In genomic region chr11:70736461-70736860, GRCh38 we compare ENCODE assay signal across 33 cellular contexts.
"Had no signal": no experiment of that assay in that cellular context is flagged by ENCODE, and none has a peak within 500 bp of the region (broad histone marks: within the 10 kb centered on the region; RNA-seq: fewer than 3 reads in every experiment).

No MANE protein-coding gene starts in this region.

- H3K27ac ChIP-seq: body of pancreas, breast epithelium, Peyer's patch had no signal

- H3K27me3 Mint-ChIP-seq: activated CD4-positive, alpha-beta T cell treated with anti-CD3 and anti-CD28 coated beads, Interleukin-2, amount 10 ng/mL, durations not matched to agents 7 days and 5 days; activated naive CD4-positive, alpha-beta T cell treated with anti-CD3 and anti-CD28 coated beads, Interleukin-2, amount 50 U/mL, for 24 hours; activated naive CD8-positive, alpha-beta T cell treated with anti-CD3 and anti-CD28 coated beads, Interleukin-2, amount 10 ng/mL, durations not matched to agents 7 days and 5 days; activated T-cell treated with anti-CD3 and anti-CD28 coated beads, Interleukin-2, amount 50 U/mL, for 24 hours had no signal

- H3K9me3 Mint-ChIP-seq: activated CD4-positive, alpha-beta T cell treated with anti-CD3 and anti-CD28 coated beads, Interleukin-2, amount 10 ng/mL, durations not matched to agents 7 days and 5 days; activated naive CD4-positive, alpha-beta T cell treated with anti-CD3 and anti-CD28 coated beads, Interleukin-2, amount 50 U/mL, for 24 hours; activated naive CD8-positive, alpha-beta T cell treated with anti-CD3 and anti-CD28 coated beads, Interleukin-2, amount 10 ng/mL, durations not matched to agents 7 days and 5 days; activated T-cell treated with anti-CD3 and anti-CD28 coated beads, Interleukin-2, amount 50 U/mL, for 24 hours; activated T-helper 2 cell treated with anti-CD3 and anti-CD28 coated beads, Interferon-gamma antibody, Interleukin-2, Interleukin-4, amounts not matched to agents 10 μg/mL and 5 μg/mL and 100 μg/mL, durations not matched to agents 14 hours and 24 hours and 36 hours had no signal

- H3K27me3 ChIP-seq: body of pancreas, breast epithelium, MG63, Peyer's patch had no signal

- H3K4me1 ChIP-seq: body of pancreas, breast epithelium, Peyer's patch had no signal

- H3K4me3 ChIP-seq: body of pancreas, breast epithelium, MG63, Peyer's patch had no signal

- H3K36me3 Mint-ChIP-seq: activated naive CD4-positive, alpha-beta T cell treated with anti-CD3 and anti-CD28 coated beads, Interleukin-2, amount 50 U/mL, for 24 hours; activated naive CD8-positive, alpha-beta T cell treated with anti-CD3 and anti-CD28 coated beads, Interleukin-2, amount 10 ng/mL, durations not matched to agents 7 days and 5 days had no signal

- FAIRE-seq: astrocyte had no signal

- DNase-seq: activated CD4-positive, alpha-beta T cell treated with anti-CD3 and anti-CD28 coated beads for 36 hours; activated CD4-positive, alpha-beta T cell treated with anti-CD3 and anti-CD28 coated beads, Interleukin-2, amount 10 ng/mL, durations not matched to agents 7 days and 5 days; activated CD4-positive, alpha-beta T cell treated with anti-CD3 and anti-CD28 coated beads, Interleukin-2, amount 50 U/mL, for 48 hours; activated CD8-positive, alpha-beta T cell treated with anti-CD3 and anti-CD28 coated beads, Interleukin-2, amount 10 ng/mL, durations not matched to agents 7 days and 5 days; activated gamma-delta T cell; activated naive CD4-positive, alpha-beta T cell treated with Interleukin-2 at 50 U/mL for 16 hours; activated naive CD8-positive, alpha-beta T cell treated with anti-CD3 and anti-CD28 coated beads, Interleukin-2, amount 10 ng/mL, durations not matched to agents 7 days and 5 days; activated T-cell treated with anti-CD3 and anti-CD28 coated beads, Interleukin-2, amount 50 U/mL, for 24 hours; amygdala; body of pancreas; Kasumi-1; MG63; MV-4-11; NCI-H1092; NCI-H1436 treated with DMSO at 0.1 percent for 48 hours; NCI-H1694 treated with DMSO at 0.1 percent for 48 hours; NCI-H2029; NCI-H510A; NCI-H526; NCI-H748 treated with DMSO at 0.1 percent for 48 hours; NK-92 treated with Interleukin-12 subunit alpha and Interleukin-12 subunit beta, amount 100 ng/mL, for 24 hours; PC-3; Peyer's patch; SIG-M5; T-helper 1 cell; T-helper 2 cell; T-helper 9 cell had no signal

- H3K36me3 ChIP-seq: breast epithelium, MG63, Peyer's patch had no signal

- ATAC-seq: activated CD4-positive, alpha-beta T cell treated with anti-CD3 and anti-CD28 coated beads for 36 hours; activated CD4-positive, CD25-positive, alpha-beta regulatory T cell treated with anti-CD3 and anti-CD28 coated beads, Interleukin-2, amount 50 U/mL, for 24 hours; activated CD8-positive, alpha-beta T cell treated with anti-CD3 and anti-CD28 coated beads, Interleukin-2, amount 10 ng/mL, durations not matched to agents 7 days and 5 days; body of pancreas; PC-3; SK-N-SH treated with all-trans-retinoic acid at 6 μM for 48 hours had no signal

- H3K9me3 ChIP-seq: body of pancreas, breast epithelium, MG63, Peyer's patch had no signal

- H3K4me3 Mint-ChIP-seq: activated CD4-positive, alpha-beta T cell treated with anti-CD3 and anti-CD28 coated beads for 36 hours; activated CD4-positive, alpha-beta T cell treated with anti-CD3 and anti-CD28 coated beads, Interleukin-2, amount 10 ng/mL, durations not matched to agents 7 days and 5 days; activated CD8-positive, alpha-beta T cell treated with anti-CD3 and anti-CD28 coated beads, Interleukin-2, amount 10 ng/mL, durations not matched to agents 7 days and 5 days; activated naive CD4-positive, alpha-beta T cell treated with anti-CD3 and anti-CD28 coated beads, Interleukin-2, amount 50 U/mL, for 24 hours; activated naive CD8-positive, alpha-beta T cell treated with anti-CD3 and anti-CD28 coated beads, Interleukin-2, amount 10 ng/mL, durations not matched to agents 7 days and 5 days; activated T-cell treated with anti-CD3 and anti-CD28 coated beads, Interleukin-2, amount 50 U/mL, for 24 hours had no signal

- H3K27ac Mint-ChIP-seq: activated CD4-positive, alpha-beta T cell treated with anti-CD3 and anti-CD28 coated beads for 36 hours; activated CD4-positive, alpha-beta T cell treated with anti-CD3 and anti-CD28 coated beads, Interleukin-2, amount 10 ng/mL, durations not matched to agents 7 days and 5 days; activated CD8-positive, alpha-beta T cell treated with anti-CD3 and anti-CD28 coated beads, Interleukin-2, amount 10 ng/mL, durations not matched to agents 7 days and 5 days; activated naive CD4-positive, alpha-beta T cell treated with anti-CD3 and anti-CD28 coated beads, Interleukin-2, amount 50 U/mL, for 24 hours; activated naive CD8-positive, alpha-beta T cell treated with anti-CD3 and anti-CD28 coated beads, Interleukin-2, amount 10 ng/mL, durations not matched to agents 7 days and 5 days; activated T-cell treated with anti-CD3 and anti-CD28 coated beads, Interleukin-2, amount 50 U/mL, for 24 hours; activated T-helper 2 cell treated with anti-CD3 and anti-CD28 coated beads, Interferon-gamma antibody, Interleukin-2, Interleukin-4, amounts not matched to agents 10 μg/mL and 5 μg/mL and 100 μg/mL, durations not matched to agents 14 hours and 24 hours and 36 hours had no signal

- H3K4me1 Mint-ChIP-seq: activated CD4-positive, alpha-beta T cell treated with anti-CD3 and anti-CD28 coated beads for 36 hours; activated CD4-positive, alpha-beta T cell treated with anti-CD3 and anti-CD28 coated beads, Interleukin-2, amount 10 ng/mL, durations not matched to agents 7 days and 5 days; activated naive CD4-positive, alpha-beta T cell treated with anti-CD3 and anti-CD28 coated beads, Interleukin-2, amount 50 U/mL, for 24 hours; activated naive CD8-positive, alpha-beta T cell treated with anti-CD3 and anti-CD28 coated beads, Interleukin-2, amount 10 ng/mL, durations not matched to agents 7 days and 5 days had no signal
